ENCODE assay signal across 20 cellular contexts in the genomic region with DNA sequence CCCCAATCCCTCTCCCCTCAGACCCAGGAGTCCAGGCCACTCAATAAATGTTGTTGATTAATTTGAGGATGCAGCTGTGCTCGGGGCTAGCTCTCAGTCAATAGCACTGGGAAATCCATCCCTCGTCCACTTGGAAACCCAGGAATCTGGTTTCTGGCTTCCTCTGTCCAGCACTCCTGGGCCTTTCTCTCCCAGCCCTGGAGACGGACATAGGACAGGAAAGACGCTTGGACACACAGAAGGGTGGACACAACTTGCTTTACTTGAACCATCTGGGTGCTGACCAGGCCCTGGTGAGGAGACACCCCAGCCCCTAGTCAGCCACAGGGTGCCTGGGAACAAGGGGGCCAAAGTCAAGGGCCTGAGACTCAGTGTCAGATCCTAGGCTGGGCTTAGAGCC. TPM values are rescaled to one million over a fixed set of nuclear protein-coding genes. Genes with fewer than 3 reads are reported as not detected.
DNase-seq lines count a peak whose midpoint lies in the region; ATAC-seq and TF ChIP-seq lines count a peak whose summit lies in the region.
"Had no signal": no experiment of that assay in that cellular context is flagged by ENCODE, and none has a peak within 500 bp of the region (broad histone marks: within the 10 kb centered on the region; RNA-seq: fewer than 3 reads in every experiment).

No MANE protein-coding gene starts in this region.

- no peak overlapping the region for H3K4me3 Mint-ChIP-seq in CD4-positive, alpha-beta memory T cell
- H3K4me3 Mint-ChIP-seq: CD4-positive, alpha-beta T cell; HFFc6 had no signal

- no peaks in the 10 kb centered on the region for H3K36me3 Mint-ChIP-seq in CD4-positive, alpha-beta memory T cell

- POLR2A ChIA-PET in RWPE1 (lab: Yijun Ruan, JAX; ENCODE audit: low non-redundant PET), result no interaction called here
- POLR2A ChIA-PET in CD4-positive, alpha-beta memory T cell (lab: Charles Lee; ENCODE audit: partially characterized antibody), result no interaction called here

- intact Hi-C loops in Right ventricle myocardium superior (cut with DNase I) (no loop called here), left cardiac atrium (cut with DNase I) (no loop called here), heart right ventricle (cut with DNase I) (no loop called here), gastrocnemius medialis (cut with DNase I; ENCODE audit: low total_unique reads) (no loop called here)
- intact Hi-C loops in CD4-positive, alpha-beta memory T cell (cut with micrococcal nuclease), result no loop called here

- no peak for TF ChIP-seq POLR2A in gastrocnemius medialis (IDR thresholded peaks at IDR 0.05)

- H3K27ac Mint-ChIP-seq in CD4-positive, alpha-beta memory T cell, result peak overlapping the region in 2 of 7 donors; percentile 25 to 35
- H3K27ac Mint-ChIP-seq: CD4-positive, alpha-beta T cell; HFFc6 had no signal

- peaks cover 10 to 22% (median 16%) of the 10 kb centered on the region in 4 donors for H3K4me1 Mint-ChIP-seq in CD4-positive, alpha-beta memory T cell

- H3K9me3 ChIP-seq in heart right ventricle (no peaks in the 10 kb centered on the region), gastrocnemius medialis (no peaks in the 10 kb centered on the region)
- no peaks in the 10 kb centered on the region for H3K9me3 ChIP-seq in CD4-positive, alpha-beta memory T cell (ENCODE audit: control insufficient read depth in 1 of 2, low read length in 2 of 2)

- DNase-seq in Right ventricle myocardium superior, result no peak
- DNase-seq in left cardiac atrium, result no peak
- no peak for DNase-seq in RWPE1 (ENCODE audit: low spot score)
- no peak for DNase-seq in heart right ventricle
- DNase-seq in gastrocnemius medialis, result no peak
- DNase-seq in SK-N-DZ (ENCODE audit: low spot score), result no peak
- DNase-seq in CD4-positive, alpha-beta memory T cell, result no peak
- DNase-seq in NCI-H774 (lab: John Stamatoyannopoulos, UW), result no peak
- DNase-seq: CD4-positive, alpha-beta T cell; HFFc6; KG1; NCI-H1092 treated with DMSO at 0.1 percent for 48 hours; NCI-H1694; NCI-H2107; NCI-H526 treated with DMSO at 0.1 percent for 48 hours; NK-92 treated with Interleukin-12 subunit alpha and Interleukin-12 subunit beta, amount 100 ng/mL, for 24 hours; SIG-M5 had no signal

- H3K27ac ChIP-seq in RWPE1, result peak overlapping the region; percentile 97
- peak overlapping the region; percentile 47 to 100 (median 90) for H3K27ac ChIP-seq in heart right ventricle
- peak overlapping the region; percentile 32 to 73 (median 45) for H3K27ac ChIP-seq in gastrocnemius medialis
- H3K27ac ChIP-seq in CD4-positive, alpha-beta memory T cell (ENCODE audit: low read depth, low read length), result no peak overlapping the region
- H3K27ac ChIP-seq: GM23248 had no signal

- H3K27me3 ChIP-seq in heart right ventricle, result peaks cover 0 to 68% (median 49%) of the 10 kb centered on the region in 7 donors
- peaks cover 27 to 29% (median 29%) of the 10 kb centered on the region in 3 donors for H3K27me3 ChIP-seq in gastrocnemius medialis
- H3K27me3 ChIP-seq in CD4-positive, alpha-beta memory T cell (ENCODE audit: insufficient read depth, low read length), result peaks cover 6% of the 10 kb centered on the region

- ATAC-seq in Right ventricle myocardium superior (ENCODE audit: poor library complexity), result peak; percentile 0
- no peak for ATAC-seq in left cardiac atrium
- peak in 4 of 8 donors; percentile 0 to 4 (median 2) for ATAC-seq in heart right ventricle
- ATAC-seq in gastrocnemius medialis, result no peak
- ATAC-seq: Panc1 had no signal

- CTCF ChIA-PET in RWPE1 (lab: Yijun Ruan, JAX), result interaction anchor here (2.4 to 3.6 kb wide), 2 partner anchors 12 to 18 kb away, joined by 13 to 31 read pairs; no protein-coding TSS in a partner anchor
- CTCF ChIA-PET in CD4-positive, alpha-beta memory T cell (lab: Charles Lee; ENCODE audit: partially characterized antibody), result interaction anchor here (0.5 to 2.8 kb wide), 3 partner anchors 15 to 394 kb away, joined by 4 to 16 read pairs (median 5); no protein-coding TSS in a partner anchor

- peaks cover 0 to 41% (median 15%) of the 10 kb centered on the region in 9 donors for H3K4me1 ChIP-seq in heart right ventricle
- H3K4me1 ChIP-seq in gastrocnemius medialis, result peaks cover 0 to 18% of the 10 kb centered on the region in 2 donors
- peaks cover 13% of the 10 kb centered on the region for H3K4me1 ChIP-seq in CD4-positive, alpha-beta memory T cell (ENCODE audit: insufficient read depth, low read length)

- H3K27me3 Mint-ChIP-seq in CD4-positive, alpha-beta memory T cell, result peaks cover 13 to 24% of the 10 kb centered on the region in 2 donors

- 32 to 44% methylated on average over 4 of the region's 4 CpGs for WGBS in heart right ventricle, 2 donors

- in situ Hi-C loops in gastrocnemius medialis (cut with MboI; ENCODE audit: low sequenced_read_pairs in 4 of 4), result no loop called here

- H3K4me3 ChIP-seq in heart right ventricle, result peak overlapping the region in 4 of 10 donors; percentile 3 to 71 (median 20)
- H3K4me3 ChIP-seq in gastrocnemius medialis, result no peak overlapping the region
- no peak overlapping the region for H3K4me3 ChIP-seq in CD4-positive, alpha-beta memory T cell (ENCODE audit: low read length in 2 of 2)
- H3K4me3 ChIP-seq: GM23248 had no signal

- no peak for TF ChIP-seq CTCF in RWPE1 (conservative IDR thresholded peaks at IDR 0.05; ENCODE audit: low read depth)
- TF ChIP-seq CTCF in heart right ventricle (IDR thresholded peaks at IDR 0.05), result no peak
- no peak for TF ChIP-seq CTCF in gastrocnemius medialis (IDR thresholded peaks at IDR 0.05 in 4 of 5, conservative IDR thresholded peaks at IDR 0.05 in 1 of 5)

- peaks cover 0 to 48% (median 0%) of the 10 kb centered on the region in 9 donors for H3K36me3 ChIP-seq in heart right ventricle
- H3K36me3 ChIP-seq in gastrocnemius medialis, result no peaks in the 10 kb centered on the region
- no peaks in the 10 kb centered on the region for H3K36me3 ChIP-seq in CD4-positive, alpha-beta memory T cell (ENCODE audit: insufficient read depth, low read length)

- peaks cover 0 to 8% (median 0%) of the 10 kb centered on the region in 8 donors for H3K9me3 Mint-ChIP-seq in CD4-positive, alpha-beta memory T cell
- H3K9me3 Mint-ChIP-seq: CD4-positive, alpha-beta T cell; HFFc6 had no signal

RNA-seq across cellular contexts. Expression of a gene that starts 0.9 kb away (rescaled TPM):
- 4,564 TPM for total RNA-seq in Right ventricle myocardium superior
- 1,000 to 10,000 TPM; 1,897 to 2,132 TPM for total RNA-seq in left cardiac atrium
- total RNA-seq in heart right ventricle, result over 10,000 TPM in 4 of 10 donors, 1,000 to 10,000 TPM in 6; 3,000 to 12,900 (median 9,464) TPM
- over 10,000 TPM in 1 of 2 donors, 1,000 to 10,000 TPM in 1; 4,629 to 45,177 TPM for polyA plus RNA-seq in heart right ventricle
- total RNA-seq in gastrocnemius medialis, result 1 to 10 TPM; 1.6 to 6.2 (median 5.5) TPM
- 0.74 TPM in 1 of 2 replicates, not detected in the other for polyA plus RNA-seq in SK-N-DZ (2014; cell fraction: cytosol; rRNA removed)
- 2.1 TPM in 1 of 2 replicates, not detected in the other for polyA plus RNA-seq in SK-N-DZ (2014; cell fraction: nucleus; rRNA removed)
- total RNA-seq in CD4-positive, alpha-beta memory T cell, result not detected
- polyA plus RNA-seq in CD4-positive, alpha-beta memory T cell, result not detected
- total RNA-seq: CD4-positive, alpha-beta T cell; GM23248; HFFc6; M059J had no signal
- polyA plus RNA-seq: GM23248 had no signal

RNA-seq across cellular contexts. Expression of a gene that starts 8.0 kb away (rescaled TPM):
- total RNA-seq in Right ventricle myocardium superior (0.59 TPM), left cardiac atrium (1 to 10 TPM in 1 of 2 donors, under 1 TPM in 1; 0.41 to 1.1 TPM), heart right ventricle (1 to 10 TPM in 8 of 10 donors, under 1 TPM in 2; 0.37 to 3.9 (median 2.4) TPM), gastrocnemius medialis (under 1 TPM in 1 of 4 donors, not detected in 3; 0.39 TPM)
- 1 to 10 TPM; 1.2 to 5.9 TPM for polyA plus RNA-seq in heart right ventricle
- 1.0 and 2.6 TPM in 2 replicates for polyA plus RNA-seq in SK-N-DZ (2014; cell fraction: cytosol; rRNA removed)
- 0.83 and 1.4 TPM in 2 replicates for polyA plus RNA-seq in SK-N-DZ (2014; cell fraction: nucleus; rRNA removed)
- total RNA-seq in CD4-positive, alpha-beta memory T cell, result not detected
- polyA plus RNA-seq in CD4-positive, alpha-beta memory T cell, result under 1 TPM in 1 of 2 donors, not detected in 1; 0.93 TPM
- total RNA-seq: CD4-positive, alpha-beta T cell had no signal

RNA-seq across cellular contexts. Expression of a gene that starts 9.4 kb away (rescaled TPM):
- total RNA-seq in Right ventricle myocardium superior, result 54.1 TPM
- 10 to 100 TPM; 13.7 to 25.6 TPM for total RNA-seq in left cardiac atrium
- 100 to 1,000 TPM in 5 of 10 donors, 10 to 100 TPM in 5; 19.7 to 234 (median 97.1) TPM for total RNA-seq in heart right ventricle
- 100 to 1,000 TPM in 1 of 2 donors, 10 to 100 TPM in 1; 32.3 to 721 TPM for polyA plus RNA-seq in heart right ventricle
- 1,000 to 10,000 TPM; 2,342 to 9,166 (median 6,627) TPM for total RNA-seq in gastrocnemius medialis
- 5.9 and 9.2 TPM in 2 replicates for polyA plus RNA-seq in SK-N-DZ (2014; cell fraction: cytosol; rRNA removed)
- polyA plus RNA-seq in SK-N-DZ (2014; cell fraction: nucleus; rRNA removed), result 3.5 and 8.7 TPM in 2 replicates
- total RNA-seq in CD4-positive, alpha-beta memory T cell, result not detected
- polyA plus RNA-seq in CD4-positive, alpha-beta memory T cell, result not detected
- total RNA-seq: CD4-positive, alpha-beta T cell had no signal

RNA-seq across cellular contexts. Expression of a gene that starts 21.7 kb away (rescaled TPM):
- total RNA-seq in Right ventricle myocardium superior (not detected), left cardiac atrium (not detected), heart right ventricle (1 to 10 TPM in 1 of 10 donors, not detected in 9; 1.1 TPM), gastrocnemius medialis (not detected)
- under 1 TPM in 1 of 2 donors, not detected in 1; under 0.01 TPM for polyA plus RNA-seq in heart right ventricle
- 0.17 and 0.22 TPM in 2 replicates for polyA plus RNA-seq in SK-N-DZ (2014; cell fraction: cytosol; rRNA removed)
- 2.4 and 8.4 TPM in 2 replicates for polyA plus RNA-seq in SK-N-DZ (2014; cell fraction: nucleus; rRNA removed)
- total RNA-seq in CD4-positive, alpha-beta memory T cell, result not detected
- polyA plus RNA-seq in CD4-positive, alpha-beta memory T cell, result under 1 TPM; 0.29 to 0.59 TPM
- total RNA-seq: GM23248, M059J had no signal

RNA-seq across cellular contexts. Expression of a gene that starts 41.0 kb away (rescaled TPM):
- 126 TPM for total RNA-seq in Right ventricle myocardium superior
- 100 to 1,000 TPM; 117 to 193 TPM for total RNA-seq in left cardiac atrium
- 100 to 1,000 TPM; 134 to 242 (median 193) TPM for total RNA-seq in heart right ventricle
- polyA plus RNA-seq in heart right ventricle, result 100 to 1,000 TPM; 223 to 283 TPM
- total RNA-seq in gastrocnemius medialis, result 10 to 100 TPM; 22.6 to 28.2 (median 26.2) TPM
- 19.4 and 22.7 TPM in 2 replicates for polyA plus RNA-seq in SK-N-DZ (2014; cell fraction: cytosol; rRNA removed)
- 314 and 319 TPM in 2 replicates for polyA plus RNA-seq in SK-N-DZ (2014; cell fraction: nucleus; rRNA removed)
- 100 to 1,000 TPM; 165 TPM for total RNA-seq in CD4-positive, alpha-beta memory T cell
- 1 to 10 TPM; 1.4 to 9.5 TPM for polyA plus RNA-seq in CD4-positive, alpha-beta memory T cell

Comparison
In these comparisons a context has a peak if more than half of its experiments do, and no peak if none do; other contexts are left out.
1. RNA of a gene that starts 0.9 kb away (total RNA-seq): 3,000 to 12,900 TPM in heart right ventricle, 4,564 TPM in Right ventricle myocardium superior (single experiment) and 1,897 to 2,132 TPM in left cardiac atrium; 1.6 to 6.2 TPM in gastrocnemius medialis and not detected in CD4-positive, alpha-beta memory T cell; every median in the first group is over 100 times any median in the second.
2. RNA of a gene that starts 9.4 kb away (total RNA-seq): 2,342 to 9,166 TPM in gastrocnemius medialis, 19.7 to 234 TPM in heart right ventricle, 54.1 TPM in Right ventricle myocardium superior (single experiment) and 13.7 to 25.6 TPM in left cardiac atrium; not detected in CD4-positive, alpha-beta memory T cell; every median in the first group is over 10 times any median in the second.